8 cellular contexts compared by ENCODE assay signal in the genomic region with DNA sequence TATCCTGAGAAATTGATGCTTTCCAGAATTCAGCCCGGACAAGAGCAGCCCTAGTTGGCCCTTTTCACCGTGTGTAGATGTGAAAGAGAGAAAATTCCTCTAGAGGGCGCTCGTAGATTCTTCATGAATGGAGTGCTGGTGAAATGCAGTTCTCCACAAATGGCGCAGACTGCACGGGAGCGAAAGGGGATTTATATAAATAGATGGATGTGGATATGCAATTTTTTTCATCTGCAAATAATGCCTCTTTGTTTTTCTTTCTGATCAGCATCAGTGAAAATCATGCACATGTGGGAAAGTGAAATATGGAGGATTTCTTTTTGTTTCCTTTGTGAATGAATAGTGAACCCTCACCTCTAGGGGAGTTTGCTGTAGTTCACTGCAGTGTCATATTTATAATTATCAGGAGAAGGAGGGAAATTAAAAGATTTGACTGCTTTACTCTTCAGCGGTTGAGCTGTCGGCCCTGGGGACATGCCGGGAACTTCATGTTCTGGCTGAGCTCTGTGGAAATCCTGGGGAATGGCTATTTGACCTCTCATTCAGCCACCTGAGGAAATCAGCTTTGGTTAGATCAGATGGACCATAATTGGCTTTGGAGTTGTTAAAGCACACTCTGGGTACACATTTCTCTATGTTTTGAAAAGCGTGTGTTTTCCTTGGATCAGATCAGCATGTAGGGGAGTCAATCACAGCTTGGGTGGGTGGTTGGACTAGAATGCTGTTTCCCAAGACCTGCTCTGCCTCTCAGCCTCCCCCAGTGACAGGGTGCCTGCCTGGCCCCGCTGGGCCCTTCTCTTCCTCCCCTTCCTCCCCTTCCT.
DNase-seq lines count a peak whose midpoint lies in the region; ATAC-seq and TF ChIP-seq lines count a peak whose summit lies in the region.

No MANE protein-coding gene starts in this region.

- no peaks in the 10 kb centered on the region for H3K27me3 ChIP-seq in HCT116 (ENCODE audit: insufficient read depth, low read length)
- H3K27me3 ChIP-seq in PC-9 (ENCODE audit: insufficient read depth, low read depth), result peaks cover 22% of the 10 kb centered on the region
- H3K27me3 ChIP-seq in testis, result no peaks in the 10 kb centered on the region

- H3K4me2 ChIP-seq in HCT116 (ENCODE audit: low read length) (peak overlapping the region; percentile 34), PC-9 (no peak overlapping the region)

- H3K9me3 ChIP-seq in HCT116 (ENCODE audit: control insufficient read depth in 1 of 2, insufficient read depth in 1 of 2, low read depth in 1 of 2, low read length in 2 of 2) (no peaks in the 10 kb centered on the region), PC-9 (ENCODE audit: insufficient read depth, low read depth) (no peaks in the 10 kb centered on the region), testis (no peaks in the 10 kb centered on the region)

- TF ChIP-seq CTCF in GM10248 (IDR thresholded peaks at IDR 0.05; ENCODE audit: control extremely low read depth, extremely low read depth, low read depth, missing control alignments) (peak; percentile 63), HCT116 (IDR thresholded peaks at IDR 0.05 in 2 of 3, conservative IDR thresholded peaks at IDR 0.05 in 1 of 3; ENCODE audit: borderline replicate concordance in 1 of 3, insufficient read depth in 1 of 3, low read depth in 2 of 3, low read length in 2 of 3) (peak; percentile 56 to 85 (median 81)), PC-9 (conservative IDR thresholded peaks at IDR 0.05) (peak; percentile 71), testis (IDR thresholded peaks at IDR 0.05) (peak; percentile 61 to 74 (median 72))

- ATAC-seq in HCT116 (peak; percentile 90), left lobe of liver (peak; percentile 93)

- H3K36me3 ChIP-seq in HCT116 (ENCODE audit: control insufficient read depth in 1 of 2, insufficient read depth in 2 of 2, low read length in 2 of 2), result no peaks in the 10 kb centered on the region
- no peaks in the 10 kb centered on the region for H3K36me3 ChIP-seq in PC-9 (ENCODE audit: low read depth)
- H3K36me3 ChIP-seq in testis (ENCODE audit: low read depth, missing control alignments), result no peaks in the 10 kb centered on the region

- WGBS in testis, 2 donors, result 8 to 13% methylated on average over 12 of the region's 12 CpGs

- H3F3A ChIP-seq in PC-9 (ENCODE audit: insufficient read depth, low read depth), result no peaks in the 10 kb centered on the region

- H3K27ac ChIP-seq in HCT116 (ENCODE audit: low read depth, low read length), result no peak overlapping the region
- H3K27ac ChIP-seq in PC-9, result no peak overlapping the region
- H3K27ac ChIP-seq in testis, result no peak overlapping the region

- TF ChIP-seq RAD21 in HCT116 (IDR thresholded peaks at IDR 0.05; ENCODE audit: low read depth), result peak; percentile 85

- no peak overlapping the region; a peak in 1 of 4 replicates for H3K4me3 ChIP-seq in HCT116 (replicated peaks in 1 of 2; ENCODE audit: low read depth in 1 of 2, low read length in 2 of 2)
- H3K4me3 ChIP-seq in PC-9, result no peak overlapping the region
- H3K4me3 ChIP-seq in testis, result peak overlapping the region in 1 of 2 donors; percentile 9

- CTCF ChIA-PET in GM10248 (lab: Yijun Ruan, JAX), result interaction anchor here (0.6 to 6.6 kb wide), 28 partner anchors 10 to 585 kb away, joined by 3 to 77 read pairs (median 4); no protein-coding TSS in a partner anchor
- CTCF ChIA-PET in HCT116 (lab: Charles Lee), result interaction anchor here (0.7 to 4.2 kb wide), 8 partner anchors 10 to 239 kb away, joined by 3 to 38 read pairs (median 4); no protein-coding TSS in a partner anchor
- CTCF ChIA-PET in PC-9 (lab: Charles Lee), result no interaction called here

- no peak for TF ChIP-seq POLR2A in HCT116 (IDR thresholded peaks at IDR 0.05; ENCODE audit: borderline replicate concordance, extremely low read depth, insufficient read depth, insufficient read length)
- TF ChIP-seq POLR2A in testis (IDR thresholded peaks at IDR 0.05), result no peak

- H3K4me1 ChIP-seq in HCT116 (ENCODE audit: control insufficient read depth in 1 of 2, insufficient read depth in 2 of 2, low read length in 2 of 2) (peaks cover 0 to 7% of the 10 kb centered on the region in 2 experiments; a peak in 1 of 4 replicates), PC-9 (replicated peaks; ENCODE audit: insufficient read depth) (no peaks in the 10 kb centered on the region), testis (no peaks in the 10 kb centered on the region)

- RAD21 ChIA-PET in HCT116 (lab: Charles Lee; ENCODE audit: low non-redundant PET in 1 of 2, low total read pairs in 2 of 2, uncharacterized antibody in 2 of 2, unreplicated experiment in 2 of 2), result interaction anchor here in 1 of 2 experiments (1.4 kb wide), 1 partner anchor 237 kb away, joined by 7 read pairs; no protein-coding TSS in a partner anchor

- intact Hi-C loops in HCT116 (cut with micrococcal nuclease), result loop anchor here (1.0 to 10.0 kb wide), 4 partner anchors 237 to 585 kb away; a partner anchor contains a TSS
- intact Hi-C loops in PC-9 (cut with micrococcal nuclease; ENCODE audit: unreplicated experiment), result loop anchor here (1.0 kb wide), 1 partner anchor 237 kb away; no protein-coding TSS in a partner anchor
- intact Hi-C loops in testis (cut with DNase I; ENCODE audit: low total_unique reads), result loop anchor here (5.0 kb wide), 1 partner anchor 235 kb away; no protein-coding TSS in a partner anchor

- H3K9me2 ChIP-seq in HCT116 (ENCODE audit: insufficient read depth) (no peaks in the 10 kb centered on the region), PC-9 (ENCODE audit: insufficient read depth) (no peaks in the 10 kb centered on the region)

- H2AFZ ChIP-seq in HCT116 (ENCODE audit: low read depth, low read length, poor library complexity, severe bottlenecking) (peak overlapping the region; percentile 95), PC-9 (no peak overlapping the region)

- BruUV-seq in HCT116 (replicated peaks; lab: Mats Ljungman, UMichigan), result no TSS peak
- BruUV-seq in PC-9 (replicated peaks; lab: Mats Ljungman, UMichigan), result no TSS peak

- POLR2A ChIA-PET in GM10248 (lab: Yijun Ruan, JAX) (no interaction called here), HCT116 (lab: Charles Lee) (no interaction called here), PC-9 (lab: Charles Lee; ENCODE audit: unreplicated experiment) (no interaction called here)

- no peaks in the 10 kb centered on the region for H3K79me2 ChIP-seq in HCT116 (ENCODE audit: insufficient read depth, low read length)
- no peaks in the 10 kb centered on the region for H3K79me2 ChIP-seq in PC-9 (ENCODE audit: low read depth)

- DNase-seq in AG08395 (ENCODE audit: low spot score) (peak; percentile 70), GM10248 (ENCODE audit: extremely low spot score) (peak; percentile 76), HCT116 (ENCODE audit: low read depth, low spot score) (peak; percentile 76), Kasumi-1 (lab: John Stamatoyannopoulos, UW) (peak; percentile 82 to 93), PC-9 (peak in 1 of 2 experiments; percentile 10), cerebellum (ENCODE audit: low spot score) (peak; percentile 57), left lobe of liver (ENCODE audit: low spot score) (no peak), testis (peak; percentile 79)

- H3K9ac ChIP-seq in HCT116 (ENCODE audit: low read length), result no peak overlapping the region

- H4K20me1 ChIP-seq in HCT116 (ENCODE audit: insufficient read depth) (no peaks in the 10 kb centered on the region), PC-9 (ENCODE audit: insufficient read depth) (no peaks in the 10 kb centered on the region)

TF ChIP-seq in HCT116, 20 proteins besides CTCF, POLR2A, EP300 and RAD21:
- TF ChIP-seq FOSL1 (IDR thresholded peaks at IDR 0.05; ENCODE audit: low read depth), result no peak
- TF ChIP-seq YY1 (IDR thresholded peaks at IDR 0.05; ENCODE audit: extremely low read depth, insufficient replicate concordance, low read depth, low read length), result peak; percentile 35
- no peak for TF ChIP-seq ZNF274 (IDR thresholded peaks at IDR 0.05; ENCODE audit: low read depth, low read length)
TF ChIP-seq in HCT116: peak in this region for 1.
